ENCODE assay signal across 8 cellular contexts in genomic region chr14:89504602-89505320, GRCh38.
DNase-seq lines count a peak whose midpoint lies in the region; ATAC-seq, FAIRE-seq and TF ChIP-seq lines count a peak whose summit lies in the region.

No MANE protein-coding gene starts in this region.

- no peak for TF ChIP-seq POLR2A in H54 (IDR thresholded peaks at IDR 0.05; ENCODE audit: low read depth, low read length)

- no peaks in the 10 kb centered on the region for H3K27me3 Mint-ChIP-seq in activated naive CD4-positive, alpha-beta T cell treated with anti-CD3 and anti-CD28 coated beads for 36 hours (ENCODE audit: low read depth)
- no peaks in the 10 kb centered on the region for H3K27me3 Mint-ChIP-seq in T-helper 17 cell

- H3K27ac Mint-ChIP-seq in activated naive CD4-positive, alpha-beta T cell treated with anti-CD3 and anti-CD28 coated beads for 36 hours: peak overlapping the region; percentile 6
- H3K27ac Mint-ChIP-seq in T-helper 17 cell: peak overlapping the region; percentile 16

- CTCF ChIA-PET in activated naive CD4-positive, alpha-beta T cell treated with anti-CD3 and anti-CD28 coated beads for 36 hours (lab: Charles Lee): interaction anchor here (0.8 kb wide), 1 partner anchor 21 kb away, joined by 3 read pairs; no protein-coding TSS in a partner anchor
- CTCF ChIA-PET in HEK293T (lab: Yijun Ruan, JAX): no interaction called here

- no peak for FAIRE-seq in H54 (lab: Jason Lieb, UNC)

- peaks cover 50% of the 10 kb centered on the region for H3K4me1 Mint-ChIP-seq in activated naive CD4-positive, alpha-beta T cell treated with anti-CD3 and anti-CD28 coated beads for 36 hours (ENCODE audit: low read depth)
- peaks cover 28% of the 10 kb centered on the region for H3K4me1 Mint-ChIP-seq in T-helper 17 cell

- H3K4me3 Mint-ChIP-seq in activated naive CD4-positive, alpha-beta T cell treated with anti-CD3 and anti-CD28 coated beads for 36 hours: no peak overlapping the region
- H3K4me3 Mint-ChIP-seq in T-helper 17 cell: no peak overlapping the region

- POLR2A ChIA-PET in HEK293T (lab: Yijun Ruan, JAX): no interaction called here

- ATAC-seq in HG02973 (IDR thresholded peaks at IDR 0.05; ENCODE audit: unreplicated experiment) (peak; percentile 73), T-helper 17 cell (peak; percentile 39), HG02970 (IDR thresholded peaks at IDR 0.05; ENCODE audit: low FRiP score, unreplicated experiment) (no peak)

- no peaks in the 10 kb centered on the region for H3K9me3 Mint-ChIP-seq in activated naive CD4-positive, alpha-beta T cell treated with anti-CD3 and anti-CD28 coated beads for 36 hours

- peak; percentile 46 for DNase-seq in activated naive CD4-positive, alpha-beta T cell treated with anti-CD3 and anti-CD28 coated beads for 36 hours
- no peak for DNase-seq in activated naive CD4-positive, alpha-beta T cell treated with anti-CD3 and anti-CD28 coated beads, Interleukin-2, amount 50 U/mL, for 16 hours
- DNase-seq in T-helper 17 cell (no peak), kidney glomerular epithelial cell (lab: John Stamatoyannopoulos, UW) (peak; percentile 45), HEK293T (ENCODE audit: extremely low spot score) (no peak), H54 (ENCODE audit: insufficient read length, low spot score) (no peak)

- intact Hi-C loops in activated naive CD4-positive, alpha-beta T cell treated with anti-CD3 and anti-CD28 coated beads for 36 hours (cut with micrococcal nuclease): no loop called here

- H3K36me3 Mint-ChIP-seq in activated naive CD4-positive, alpha-beta T cell treated with anti-CD3 and anti-CD28 coated beads for 36 hours (ENCODE audit: low read depth): peaks cover 2% of the 10 kb centered on the region
- H3K36me3 Mint-ChIP-seq in T-helper 17 cell (ENCODE audit: low read depth): peaks cover 3% of the 10 kb centered on the region

- H3K9me3 ChIP-seq in T-helper 17 cell (ENCODE audit: control insufficient read depth, low read length, poor library complexity, severe bottlenecking): no peaks in the 10 kb centered on the region

TF ChIP-seq in HEK293T, 16 proteins besides CTCF, POLR2A, EP300 and RAD21:
- TF ChIP-seq CTBP1 (IDR thresholded peaks at IDR 0.05; ENCODE audit: borderline replicate concordance): no peak
- no peak for TF ChIP-seq FOXK2 (IDR thresholded peaks at IDR 0.05)
- TF ChIP-seq ARNT (IDR thresholded peaks at IDR 0.05): no peak
- no peak for TF ChIP-seq NFRKB (IDR thresholded peaks at IDR 0.05)
- TF ChIP-seq BHLHE40 (IDR thresholded peaks at IDR 0.05; ENCODE audit: borderline replicate concordance): no peak
- TF ChIP-seq LEF1 (IDR thresholded peaks at IDR 0.05; ENCODE audit: borderline replicate concordance): no peak
- TF ChIP-seq ELF4 (IDR thresholded peaks at IDR 0.05): no peak
- TF ChIP-seq ZNF384 (IDR thresholded peaks at IDR 0.05): no peak

Comparison
In these comparisons a context has a peak if more than half of its experiments do, and no peak if none do; other contexts are left out.
1. DNase-seq: peak in activated naive CD4-positive, alpha-beta T cell treated with anti-CD3 and anti-CD28 coated beads for 36 hours (single experiment) and kidney glomerular epithelial cell (single experiment); none in activated naive CD4-positive, alpha-beta T cell treated with anti-CD3 and anti-CD28 coated beads, Interleukin-2, amount 50 U/mL, for 16 hours (single experiment), T-helper 17 cell (0 of 3), HEK293T (single experiment) and H54 (single experiment).